11 cellular contexts compared by ENCODE assay signal in genomic region chr19:48726573-48726972, GRCh38. TPM values are rescaled to one million over a fixed set of nuclear protein-coding genes. Genes with fewer than 3 reads are reported as not detected.
DNase-seq lines count a peak whose midpoint lies in the region; ATAC-seq, FAIRE-seq and TF ChIP-seq lines count a peak whose summit lies in the region.
"Had no signal": no experiment of that assay in that cellular context is flagged by ENCODE, and none has a peak within 500 bp of the region (broad histone marks: within the 10 kb centered on the region; RNA-seq: fewer than 3 reads in every experiment).

No MANE protein-coding gene starts in this region.

- BruUV-seq in MCF 10A (replicated peaks; lab: Mats Ljungman, UMichigan), result no TSS peak

- POLR2A ChIA-PET in MCF 10A (lab: Yijun Ruan, JAX), result interaction anchor here (0.6 to 2.2 kb wide), 4 partner anchors 12 to 1280 kb away, joined by 3 to 9 read pairs (median 7); partner anchors contain the start of gene PPP1R15A

- peak overlapping the region; percentile 57 for H2AFZ ChIP-seq in SU-DHL-6 (ENCODE audit: low read depth, low read length, severe bottlenecking)
- H2AFZ ChIP-seq in keratinocyte (ENCODE audit: control insufficient read depth, low read length), result peak overlapping the region; percentile 8

- H3K27ac Mint-ChIP-seq in MCF 10A (ENCODE audit: low read depth, unreplicated experiment), result peak overlapping the region; percentile 35
- H3K27ac Mint-ChIP-seq: type B pancreatic cell had no signal

- H3K4me2 ChIP-seq in SU-DHL-6 (ENCODE audit: low read depth, low read length, poor library complexity, severe bottlenecking) (no peak overlapping the region), keratinocyte (ENCODE audit: control insufficient read depth, extremely low read depth, insufficient read depth, low read depth, low read length) (no peak overlapping the region)

- H3K27me3 Mint-ChIP-seq in MCF 10A (ENCODE audit: insufficient read depth, unreplicated experiment), result peaks cover 4% of the 10 kb centered on the region
- H3K27me3 Mint-ChIP-seq: type B pancreatic cell had no signal

- CTCF ChIA-PET in MCF 10A (lab: Yijun Ruan, JAX), result interaction anchor here (0.7 to 2.4 kb wide), 4 partner anchors 12 to 116 kb away, joined by 3 to 8 read pairs (median 4); no protein-coding TSS in a partner anchor

- no peak overlapping the region for H3K4me3 ChIP-seq in breast epithelium
- no peak overlapping the region for H3K4me3 ChIP-seq in SU-DHL-6 (ENCODE audit: insufficient read depth, low read length, poor library complexity, severe bottlenecking)
- H3K4me3 ChIP-seq in keratinocyte (ENCODE audit: control insufficient read depth in 2 of 3, extremely low read depth in 1 of 3, insufficient read depth in 2 of 3, low read depth in 1 of 3, low read length in 3 of 3), result no peak overlapping the region
- H3K4me3 ChIP-seq in upper lobe of left lung, result no peak overlapping the region
- H3K4me3 ChIP-seq in tibial artery, result no peak overlapping the region

- TF ChIP-seq EP300 in upper lobe of left lung (IDR thresholded peaks at IDR 0.05), result no peak

- DNase-seq in MCF 10A (ENCODE audit: unreplicated experiment) (no peak), breast epithelium (ENCODE audit: low spot score in 2 of 2) (no peak), keratinocyte (ENCODE audit: low read depth, low spot score) (no peak), upper lobe of left lung (no peak), NCI-H1048 (lab: John Stamatoyannopoulos, UW) (no peak), tibial artery (no peak), NCI-H345 (lab: John Stamatoyannopoulos, UW) (no peak)
- DNase-seq: RPMI8226 had no signal

- TF ChIP-seq POLR2A in breast epithelium (IDR thresholded peaks at IDR 0.05) (no peak), upper lobe of left lung (IDR thresholded peaks at IDR 0.05) (no peak)

- FAIRE-seq in keratinocyte (lab: Jason Lieb, UNC), result no peak

- intact Hi-C loops in MCF 10A (cut with micrococcal nuclease), result no loop called here
- intact Hi-C loops in breast epithelium (cut with DNase I; ENCODE audit: low total_unique reads), result no loop called here
- intact Hi-C loops in tibial artery (cut with DNase I; ENCODE audit: low total_unique reads), result no loop called here

- no peaks in the 10 kb centered on the region for H3K79me2 ChIP-seq in SU-DHL-6 (ENCODE audit: insufficient read depth, low read length)
- no peaks in the 10 kb centered on the region for H3K79me2 ChIP-seq in keratinocyte (ENCODE audit: control insufficient read depth, insufficient read depth, low read length)

- peaks cover 8% of the 10 kb centered on the region for H3K9me3 Mint-ChIP-seq in MCF 10A (ENCODE audit: unreplicated experiment)

- H3K4me1 Mint-ChIP-seq in MCF 10A (ENCODE audit: insufficient read depth, unreplicated experiment), result peaks cover 8% of the 10 kb centered on the region

- H3K36me3 Mint-ChIP-seq in MCF 10A (ENCODE audit: insufficient read depth, unreplicated experiment), result no peaks in the 10 kb centered on the region

- H3K36me3 ChIP-seq in breast epithelium, result no peaks in the 10 kb centered on the region
- no peaks in the 10 kb centered on the region for H3K36me3 ChIP-seq in SU-DHL-6 (ENCODE audit: low read length)
- peaks cover 0 to 6% of the 10 kb centered on the region in 2 experiments for H3K36me3 ChIP-seq in keratinocyte (ENCODE audit: control insufficient read depth in 2 of 2, extremely low read depth in 1 of 2, insufficient read depth in 2 of 2, low read length in 2 of 2)
- peaks cover 0 to 45% (median 3%) of the 10 kb centered on the region in 4 donors for H3K36me3 ChIP-seq in upper lobe of left lung
- peaks cover 0 to 5% (median 0%) of the 10 kb centered on the region in 3 donors for H3K36me3 ChIP-seq in tibial artery

- H3K9ac ChIP-seq in SU-DHL-6 (ENCODE audit: low read length) (no peak overlapping the region), keratinocyte (ENCODE audit: control insufficient read depth, extremely low read depth, insufficient read depth, low read length) (no peak overlapping the region)

- H4K20me1 ChIP-seq in SU-DHL-6 (ENCODE audit: low read depth, low read length) (no peaks in the 10 kb centered on the region), keratinocyte (ENCODE audit: control insufficient read depth, extremely low read depth, insufficient read depth, low read length) (no peaks in the 10 kb centered on the region)

- H3K27me3 ChIP-seq in breast epithelium (no peaks in the 10 kb centered on the region), SU-DHL-6 (ENCODE audit: low read length) (no peaks in the 10 kb centered on the region), keratinocyte (ENCODE audit: control insufficient read depth, extremely low read depth, insufficient read depth, low read length) (no peaks in the 10 kb centered on the region), upper lobe of left lung (no peaks in the 10 kb centered on the region), tibial artery (peaks cover 0 to 7% of the 10 kb centered on the region in 2 donors)

- H3F3A ChIP-seq in SU-DHL-6 (ENCODE audit: insufficient read depth), result peaks cover 5% of the 10 kb centered on the region; the same call in 1 of the 2 replicates

- H3K9me3 ChIP-seq in breast epithelium (no peaks in the 10 kb centered on the region), SU-DHL-6 (ENCODE audit: insufficient read depth, low read length) (no peaks in the 10 kb centered on the region), keratinocyte (ENCODE audit: control insufficient read depth, low read depth, low read length) (no peaks in the 10 kb centered on the region), upper lobe of left lung (peaks cover 0 to 5% (median 0%) of the 10 kb centered on the region in 4 donors), tibial artery (no peaks in the 10 kb centered on the region)

- no peaks in the 10 kb centered on the region for H3K4me1 ChIP-seq in breast epithelium
- H3K4me1 ChIP-seq in keratinocyte (ENCODE audit: control insufficient read depth, extremely low read depth, insufficient read depth, low read length), result peaks cover 14% of the 10 kb centered on the region
- H3K4me1 ChIP-seq in upper lobe of left lung, result peaks cover 22 to 51% (median 37%) of the 10 kb centered on the region in 4 donors
- H3K4me1 ChIP-seq in tibial artery, result peaks cover 0 to 9% (median 4%) of the 10 kb centered on the region in 4 donors

- TF ChIP-seq CTCF in MCF 10A (IDR thresholded peaks at IDR 0.05; ENCODE audit: unreplicated experiment) (no peak), breast epithelium (IDR thresholded peaks at IDR 0.05) (no peak), SU-DHL-6 (IDR thresholded peaks at IDR 0.05; ENCODE audit: insufficient read depth, low read length, poor library complexity, severe bottlenecking) (no peak), keratinocyte (optimal IDR thresholded peaks at IDR 0.05 in 1 of 3, IDR thresholded peaks at IDR 0.05 in 1 of 3, conservative IDR thresholded peaks at IDR 0.05 in 1 of 3; ENCODE audit: extremely low read depth in 1 of 3, insufficient read depth in 2 of 3, low read length in 3 of 3) (no peak), upper lobe of left lung (IDR thresholded peaks at IDR 0.05) (no peak), tibial artery (IDR thresholded peaks at IDR 0.05) (no peak)

- 57 to 64% methylated on average over 2 of the region's 2 CpGs for WGBS in upper lobe of left lung, 2 donors

- no peaks in the 10 kb centered on the region for H3K9me2 ChIP-seq in SU-DHL-6 (replicated peaks; ENCODE audit: insufficient read depth, low read length)

- ATAC-seq in upper lobe of left lung (ENCODE audit: low FRiP score in 2 of 2), result no peak

- H3K27ac ChIP-seq in breast epithelium (peak overlapping the region in 1 of 2 donors; percentile 87), SU-DHL-6 (ENCODE audit: low read depth, low read length) (no peak overlapping the region), keratinocyte (ENCODE audit: control insufficient read depth, insufficient read depth, low read length) (no peak overlapping the region), upper lobe of left lung (peak overlapping the region; percentile 78 to 91 (median 84)), tibial artery (no peak overlapping the region)

- no peak overlapping the region for H3K4me3 Mint-ChIP-seq in MCF 10A (ENCODE audit: unreplicated experiment)
- H3K4me3 Mint-ChIP-seq: type B pancreatic cell had no signal

- no peaks in the 10 kb centered on the region for H3K9me1 ChIP-seq in keratinocyte (ENCODE audit: control insufficient read depth, extremely low read depth, insufficient read depth, low read length)

- dilution Hi-C loops in keratinocyte (cut with MboI; ENCODE audit: extremely low pct_ligation_motif_present, low sequenced_read_pairs), result no loop called here

RNA-seq across cellular contexts. Expression of gene MAMSTR, which starts 7.0 kb away (rescaled TPM):
- 0.22 and 0.65 TPM in 2 replicates for total RNA-seq in MCF 10A (2022)
- total RNA-seq in breast epithelium, result 1 to 10 TPM in 2 of 3 donors, under 1 TPM in 1; 0.32 to 1.9 (median 1.3) TPM
- polyA plus RNA-seq in keratinocyte, result 0.35 to 0.39 TPM (median 0.37 TPM) in 3 replicates
- not detected for polyA plus RNA-seq in keratinocyte (2011; ENCODE audit: low read depth)
- 0.23 and 0.35 TPM in 2 replicates for polyA plus RNA-seq in keratinocyte (2011; cell fraction: cytosol; rRNA removed)
- 0.39 and 0.87 TPM in 2 replicates for polyA plus RNA-seq in keratinocyte (2011; cell fraction: nucleus; rRNA removed)
- 0.18 and 0.55 TPM in 2 replicates for polyA plus RNA-seq in keratinocyte (2012; ENCODE audit: low replicate concordance)
- polyA minus RNA-seq in keratinocyte, result 0.48 to 1.2 TPM (median 0.66 TPM) in 3 replicates
- not detected for polyA minus RNA-seq in keratinocyte (2011; cell fraction: cytosol; rRNA and poly(A)+ RNA removed)
- 0.21 TPM in 1 of 2 replicates, not detected in the other for polyA minus RNA-seq in keratinocyte (2011; cell fraction: nucleus; rRNA and poly(A)+ RNA removed)
- total RNA-seq in upper lobe of left lung, result 1 to 10 TPM in 5 of 6 donors, not detected in 1; 1.1 to 3.1 (median 1.3) TPM

RNA-seq across cellular contexts. Expression of gene RASIP1, which starts 13.8 kb away (rescaled TPM):
- total RNA-seq in MCF 10A (2022) (1.9 and 3.0 TPM in 2 replicates), breast epithelium (10 to 100 TPM in 2 of 3 donors, 1 to 10 TPM in 1; 7.7 to 28.2 (median 10.7) TPM), upper lobe of left lung (10 to 100 TPM; 14.7 to 74.4 (median 26.3) TPM)
- polyA plus RNA-seq in keratinocyte, result 2.2 to 4.8 TPM (median 2.3 TPM) in 3 replicates
- polyA plus RNA-seq in keratinocyte (2011; ENCODE audit: low read depth), result 0.84 TPM
- polyA plus RNA-seq in keratinocyte (2011; cell fraction: cytosol; rRNA removed), result 1.5 and 3.1 TPM in 2 replicates
- 4.1 and 5.3 TPM in 2 replicates for polyA plus RNA-seq in keratinocyte (2011; cell fraction: nucleus; rRNA removed)
- polyA plus RNA-seq in keratinocyte (2012; ENCODE audit: low replicate concordance), result 2.1 and 4.4 TPM in 2 replicates
- 1.6 to 4.1 TPM (median 1.8 TPM) in 3 replicates for polyA minus RNA-seq in keratinocyte
- polyA minus RNA-seq in keratinocyte (2011; cell fraction: cytosol; rRNA and poly(A)+ RNA removed), result 3.6 TPM
- polyA minus RNA-seq in keratinocyte (2011; cell fraction: nucleus; rRNA and poly(A)+ RNA removed), result 1.1 and 1.2 TPM in 2 replicates

RNA-seq across cellular contexts. Expression of gene IZUMO1, which starts 20.1 kb away (rescaled TPM):
- total RNA-seq in MCF 10A (2022) (3.5 and 4.2 TPM in 2 replicates), breast epithelium (under 1 TPM in 1 of 3 donors, not detected in 2; 0.29 TPM), upper lobe of left lung (1 to 10 TPM in 5 of 6 donors, not detected in 1; 1.4 to 4.2 (median 2.5) TPM)
- polyA plus RNA-seq in keratinocyte, result 0.28 to 0.75 TPM (median 0.63 TPM) in 3 replicates
- not detected for polyA plus RNA-seq in keratinocyte (2011; ENCODE audit: low read depth)
- polyA plus RNA-seq in keratinocyte (2011; cell fraction: cytosol; rRNA removed), result 0.07 TPM in 1 of 2 replicates, not detected in the other
- polyA plus RNA-seq in keratinocyte (2011; cell fraction: nucleus; rRNA removed), result 5.4 and 5.8 TPM in 2 replicates
- polyA plus RNA-seq in keratinocyte (2012; ENCODE audit: low replicate concordance), result 0.44 and 0.63 TPM in 2 replicates
- polyA minus RNA-seq in keratinocyte, result 0.13 to 0.42 TPM (median 0.26 TPM) in 3 replicates
- polyA minus RNA-seq in keratinocyte (2011; cell fraction: cytosol; rRNA and poly(A)+ RNA removed), result not detected
- 1.7 and 1.9 TPM in 2 replicates for polyA minus RNA-seq in keratinocyte (2011; cell fraction: nucleus; rRNA and poly(A)+ RNA removed)
- total RNA-seq: LHCN-M2 had no signal

RNA-seq across cellular contexts. Expression of gene FUT1, which starts 25.9 kb away (rescaled TPM):
- total RNA-seq in MCF 10A (2022), result 10.5 and 14.7 TPM in 2 replicates
- total RNA-seq in breast epithelium, result 1 to 10 TPM in 2 of 3 donors, under 1 TPM in 1; 0.48 to 6.2 (median 3.1) TPM
- polyA plus RNA-seq in keratinocyte, result 3.2 to 5.3 TPM (median 3.7 TPM) in 3 replicates
- polyA plus RNA-seq in keratinocyte (2011; ENCODE audit: low read depth), result 0.51 TPM
- polyA plus RNA-seq in keratinocyte (2011; cell fraction: cytosol; rRNA removed), result 2.0 and 2.6 TPM in 2 replicates
- 7.1 and 7.4 TPM in 2 replicates for polyA plus RNA-seq in keratinocyte (2011; cell fraction: nucleus; rRNA removed)
- 2.1 and 3.3 TPM in 2 replicates for polyA plus RNA-seq in keratinocyte (2012; ENCODE audit: low replicate concordance)
- 3.1 to 6.1 TPM (median 4.9 TPM) in 3 replicates for polyA minus RNA-seq in keratinocyte
- polyA minus RNA-seq in keratinocyte (2011; cell fraction: cytosol; rRNA and poly(A)+ RNA removed), result 4.2 TPM
- 6.8 and 7.3 TPM in 2 replicates for polyA minus RNA-seq in keratinocyte (2011; cell fraction: nucleus; rRNA and poly(A)+ RNA removed)
- total RNA-seq in upper lobe of left lung, result 10 to 100 TPM in 3 of 6 donors, 1 to 10 TPM in 3; 7.2 to 17.4 (median 10.1) TPM
- total RNA-seq: LHCN-M2 had no signal

RNA-seq across cellular contexts. Expression of gene FGF21, which starts 28.8 kb away (rescaled TPM):
- 0.49 and 0.93 TPM in 2 replicates for total RNA-seq in MCF 10A (2022)
- total RNA-seq in breast epithelium, result not detected
- not detected in 3 replicates for polyA plus RNA-seq in keratinocyte
- not detected for polyA plus RNA-seq in keratinocyte (2011; ENCODE audit: low read depth)
- not detected in 2 replicates for polyA plus RNA-seq in keratinocyte (2011; cell fraction: cytosol; rRNA removed)
- not detected in 2 replicates for polyA plus RNA-seq in keratinocyte (2011; cell fraction: nucleus; rRNA removed)
- polyA plus RNA-seq in keratinocyte (2012; ENCODE audit: low replicate concordance), result not detected in 2 replicates
- not detected in 3 replicates for polyA minus RNA-seq in keratinocyte
- not detected for polyA minus RNA-seq in keratinocyte (2011; cell fraction: cytosol; rRNA and poly(A)+ RNA removed)
- not detected in 2 replicates for polyA minus RNA-seq in keratinocyte (2011; cell fraction: nucleus; rRNA and poly(A)+ RNA removed)
- total RNA-seq in upper lobe of left lung, result not detected
- total RNA-seq: LHCN-M2 had no signal

Comparison
In these comparisons a context has a peak if more than half of its experiments do, and no peak if none do; other contexts are left out.
1. H3K27ac ChIP-seq: peak in upper lobe of left lung (4 of 4); none in SU-DHL-6 (single experiment), keratinocyte (single experiment) and tibial artery (0 of 2).